Comparison of ENCODE assay signal across 1 cellular context in genomic region chrX:48685416-48685815, GRCh38.
TF ChIP-seq lines count a peak whose summit lies in the region.

No MANE protein-coding gene starts in this region.

TF ChIP-seq in H1, 55 proteins besides CTCF, POLR2A, EP300 and RAD21:
- no peak for TF ChIP-seq CHD1 (IDR thresholded peaks at IDR 0.05; ENCODE audit: low read depth, low read length)
- TF ChIP-seq GTF2F1 (IDR thresholded peaks at IDR 0.05; ENCODE audit: borderline replicate concordance, low read depth, low read length), result no peak
- TF ChIP-seq ATF3 (IDR thresholded peaks at IDR 0.05; ENCODE audit: insufficient read depth, low read depth, low read length), result no peak
- TF ChIP-seq SP4 (IDR thresholded peaks at IDR 0.05; ENCODE audit: low read length), result no peak
- TF ChIP-seq MAFK (IDR thresholded peaks at IDR 0.05; ENCODE audit: low read depth, low read length), result no peak
